ENCODE assay signal across 25 cellular contexts in genomic region chr15:77898811-77899730, GRCh38.
"Had no signal": no experiment of that assay in that cellular context is flagged by ENCODE, and none has a peak within 500 bp of the region (broad histone marks: within the 10 kb centered on the region; RNA-seq: fewer than 3 reads in every experiment).

No MANE protein-coding gene starts in this region.

- ATAC-seq: activated CD4-positive, CD25-positive, alpha-beta regulatory T cell treated with anti-CD3 and anti-CD28 coated beads, Interleukin-2, amount 50 U/mL, for 24 hours; activated CD8-positive, alpha-beta memory T cell treated with anti-CD3 and anti-CD28 coated beads, Interleukin-2, amount 10 ng/mL, durations not matched to agents 7 days and 5 days; activated naive CD4-positive, alpha-beta T cell treated with anti-CD3 and anti-CD28 coated beads, Interleukin-2, amount 50 U/mL, for 72 hours; SK-N-SH treated with all-trans-retinoic acid at 6 μM for 48 hours had no signal

- H3K4me1 Mint-ChIP-seq: activated CD8-positive, alpha-beta memory T cell treated with anti-CD3 and anti-CD28 coated beads, Interleukin-2, amount 10 ng/mL, durations not matched to agents 7 days and 5 days; central memory CD8-positive, alpha-beta T cell; immature natural killer cell had no signal

- H3K9me3 ChIP-seq: neutrophil had no signal

- H3K36me3 Mint-ChIP-seq: activated CD8-positive, alpha-beta memory T cell treated with anti-CD3 and anti-CD28 coated beads, Interleukin-2, amount 10 ng/mL, durations not matched to agents 7 days and 5 days; activated naive CD4-positive, alpha-beta T cell treated with anti-CD3 and anti-CD28 coated beads, Interleukin-2, amount 50 U/mL, for 72 hours; brain; immature natural killer cell; naive B cell had no signal

- H3K27me3 ChIP-seq: neutrophil had no signal

- H3K9me3 Mint-ChIP-seq: activated naive CD4-positive, alpha-beta T cell treated with anti-CD3 and anti-CD28 coated beads, Interleukin-2, amount 50 U/mL, for 72 hours; activated T-cell treated with anti-CD3 and anti-CD28 coated beads, Interleukin-2, amount 50 U/mL, for 24 hours; brain; central memory CD8-positive, alpha-beta T cell; dendritic cell treated with granulocyte-macrophage colony-stimulating factor and Interleukin-4, amounts not matched to agents 40 ng/mL and 50 ng/mL, for 4 days; naive B cell had no signal

- H3K27ac Mint-ChIP-seq: activated CD8-positive, alpha-beta memory T cell treated with anti-CD3 and anti-CD28 coated beads, Interleukin-2, amount 10 ng/mL, durations not matched to agents 7 days and 5 days; activated naive CD4-positive, alpha-beta T cell treated with anti-CD3 and anti-CD28 coated beads, Interleukin-2, amount 50 U/mL, for 72 hours; activated T-cell treated with anti-CD3 and anti-CD28 coated beads, Interleukin-2, amount 50 U/mL, for 24 hours; brain; dendritic cell treated with granulocyte-macrophage colony-stimulating factor and Interleukin-4, amounts not matched to agents 40 ng/mL and 50 ng/mL, for 4 days; immature natural killer cell; naive B cell had no signal

- H3K36me3 ChIP-seq: neutrophil had no signal

- H3K27me3 Mint-ChIP-seq: activated CD8-positive, alpha-beta memory T cell treated with anti-CD3 and anti-CD28 coated beads, Interleukin-2, amount 10 ng/mL, durations not matched to agents 7 days and 5 days; activated T-cell treated with anti-CD3 and anti-CD28 coated beads, Interleukin-2, amount 50 U/mL, for 24 hours had no signal

- H3K27ac ChIP-seq: neutrophil had no signal

- H3K4me3 Mint-ChIP-seq: activated CD8-positive, alpha-beta memory T cell treated with anti-CD3 and anti-CD28 coated beads, Interleukin-2, amount 10 ng/mL, durations not matched to agents 7 days and 5 days; activated T-cell treated with anti-CD3 and anti-CD28 coated beads, Interleukin-2, amount 50 U/mL, for 24 hours; brain; central memory CD8-positive, alpha-beta T cell; dendritic cell treated with granulocyte-macrophage colony-stimulating factor and Interleukin-4, amounts not matched to agents 40 ng/mL and 50 ng/mL, for 4 days; immature natural killer cell had no signal

- DNase-seq: activated CD8-positive, alpha-beta memory T cell treated with anti-CD3 and anti-CD28 coated beads, Interleukin-2, amount 10 ng/mL, durations not matched to agents 7 days and 5 days; activated effector memory CD4-positive, alpha-beta T cell treated with Interleukin-2 at 50 U/mL for 16 hours; activated T-cell treated with anti-CD3 and anti-CD28 coated beads, Interleukin-2, amount 50 U/mL, for 24 hours; amygdala; effector memory CD4-positive, alpha-beta T cell; foreskin melanocyte; immature natural killer cell; left cardiac atrium; naive B cell; retina; small intestine; stimulated activated CD4-positive, alpha-beta T cell treated with anti-CD3 and anti-CD28 coated beads, Interleukin-4, amount 100 ng/mL, for 4 hours; stimulated activated CD8-positive, alpha-beta memory T cell treated with anti-CD3 and anti-CD28 coated beads, Interleukin-4, amount 100 ng/mL, for 48 hours; stimulated activated naive CD4-positive, alpha-beta T cell treated with Interleukin-2 at 50 U/mL for 16 hours; substantia nigra; T-helper 1 cell; T1000; trophoblast cell had no signal
